ENCODE assay signal across 9 cellular contexts in the genomic region with DNA sequence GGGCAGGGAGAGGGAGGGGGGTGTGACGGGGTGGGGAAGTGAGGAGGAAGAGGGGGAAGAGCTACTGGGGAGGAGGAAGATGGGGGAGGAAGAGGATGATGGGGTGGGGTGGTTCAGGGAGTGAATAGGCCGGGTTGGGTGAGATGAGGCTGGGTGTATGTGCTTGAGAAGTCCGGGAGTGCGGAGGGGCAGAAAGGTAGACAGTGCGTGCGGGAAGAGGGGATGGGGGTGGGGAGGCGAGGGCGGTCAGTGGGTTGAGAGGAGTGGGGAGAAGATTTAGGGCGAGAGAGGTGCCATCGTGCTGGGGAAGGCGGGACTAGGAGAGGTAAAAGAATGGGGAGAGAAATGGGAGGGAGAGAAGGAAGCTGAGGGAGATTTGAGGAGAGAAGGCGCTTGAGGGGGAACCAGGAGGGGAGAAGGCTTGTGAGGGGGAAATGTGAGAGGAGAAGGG. TPM values are rescaled to one million over a fixed set of nuclear protein-coding genes. Genes with fewer than 3 reads are reported as not detected.
A peak's percentile ranks its signal among the peaks of the same experiment; 100 is the strongest.
DNase-seq lines count a peak whose midpoint lies in the region; ATAC-seq and TF ChIP-seq lines count a peak whose summit lies in the region.
"Had no signal": no experiment of that assay in that cellular context is flagged by ENCODE, and none has a peak within 500 bp of the region (broad histone marks: within the 10 kb centered on the region; RNA-seq: fewer than 3 reads in every experiment).

No MANE protein-coding gene starts in this region.

- DNase-seq in cerebellar cortex (ENCODE audit: low spot score) (peak; percentile 7), left kidney (ENCODE audit: low read depth, low spot score) (peak; percentile 75), stomach (no peak), Kasumi-1 (lab: John Stamatoyannopoulos, UW) (no peak)
- no peak for DNase-seq in stimulated activated CD4-positive, alpha-beta T cell treated with anti-CD3 and anti-CD28 coated beads, Interleukin-1b, Interleukin-23, amount 100 ng/mL, for 48 hours

- TF ChIP-seq POLR2A in stomach (IDR thresholded peaks at IDR 0.05): no peak

- 17 to 28% (median 22%) methylated on average over 11 to 12 of the region's 12 CpGs for WGBS in stomach, 5 donors

- TF ChIP-seq EP300 in stomach (IDR thresholded peaks at IDR 0.05): no peak

- ATAC-seq in HG02610 (IDR thresholded peaks at IDR 0.05; ENCODE audit: unreplicated experiment) (no peak), GM21526 (IDR thresholded peaks at IDR 0.05; ENCODE audit: low FRiP score, unreplicated experiment) (no peak)

- H3K4me2 ChIP-seq in KMS-11: peak overlapping the region; percentile 71; the same call in 1 of the 2 replicates

- no peaks in the 10 kb centered on the region for H3K9me3 ChIP-seq in stomach
- H3K9me3 ChIP-seq: neutrophil had no signal

- H3K79me2 ChIP-seq in KMS-11 (ENCODE audit: insufficient read depth, low read depth): no peaks in the 10 kb centered on the region

- H3K27me3 ChIP-seq in KMS-11 (ENCODE audit: insufficient read depth, low read depth) (no peaks in the 10 kb centered on the region), stomach (no peaks in the 10 kb centered on the region)

- intact Hi-C loops in stomach (cut with DNase I; ENCODE audit: low total_unique reads): no loop called here

- H3K27ac ChIP-seq in KMS-11: no peak overlapping the region
- peak overlapping the region in 4 of 5 donors; percentile 36 to 82 (median 68) for H3K27ac ChIP-seq in stomach
- H3K27ac ChIP-seq: neutrophil had no signal

- peaks cover 30% of the 10 kb centered on the region for H3K4me1 ChIP-seq in KMS-11 (ENCODE audit: low read depth, poor library complexity, severe bottlenecking)
- H3K4me1 ChIP-seq in stomach: peaks cover 0 to 18% (median 4%) of the 10 kb centered on the region in 4 donors

- H3K36me3 ChIP-seq in KMS-11 (ENCODE audit: insufficient read depth): no peaks in the 10 kb centered on the region
- H3K36me3 ChIP-seq in stomach: no peaks in the 10 kb centered on the region
- H3K36me3 ChIP-seq: neutrophil had no signal

- TF ChIP-seq CTCF in KMS-11 (conservative IDR thresholded peaks at IDR 0.05; ENCODE audit: low read depth, low read length) (no peak), stomach (IDR thresholded peaks at IDR 0.05) (no peak)

- H4K20me1 ChIP-seq in KMS-11 (ENCODE audit: insufficient read depth): no peaks in the 10 kb centered on the region

- H3K4me3 ChIP-seq in KMS-11 (IDR thresholded peaks at IDR 0.05; ENCODE audit: insufficient read depth, low read depth, low read length) (no peak overlapping the region), stomach (peak overlapping the region; percentile 35 to 42 (median 42))

- H2AFZ ChIP-seq in KMS-11 (ENCODE audit: low read depth): peak overlapping the region; percentile 60; the same call in 1 of the 2 replicates

- H3K9ac ChIP-seq in KMS-11: no peak overlapping the region; the same call in 1 of the 2 replicates

RNA-seq across cellular contexts. Expression of a gene that starts 30.9 kb away (rescaled TPM):
- 10 to 100 TPM; 11.0 to 45.5 (median 14.3) TPM for total RNA-seq in stomach
- 10 to 100 TPM in 1 of 3 donors, 1 to 10 TPM in 2; 7.3 to 22.3 (median 8.4) TPM for polyA plus RNA-seq in stomach

Comparison
In these comparisons a context has a peak if more than half of its experiments do, and no peak if none do; other contexts are left out.
1. DNase-seq: peak in cerebellar cortex (single experiment) and left kidney (single experiment); none in stomach (single experiment), Kasumi-1 (0 of 2) and stimulated activated CD4-positive, alpha-beta T cell treated with anti-CD3 and anti-CD28 coated beads, Interleukin-1b, Interleukin-23, amount 100 ng/mL, for 48 hours (single experiment).